8 cellular contexts compared by ENCODE assay signal in the genomic region with DNA sequence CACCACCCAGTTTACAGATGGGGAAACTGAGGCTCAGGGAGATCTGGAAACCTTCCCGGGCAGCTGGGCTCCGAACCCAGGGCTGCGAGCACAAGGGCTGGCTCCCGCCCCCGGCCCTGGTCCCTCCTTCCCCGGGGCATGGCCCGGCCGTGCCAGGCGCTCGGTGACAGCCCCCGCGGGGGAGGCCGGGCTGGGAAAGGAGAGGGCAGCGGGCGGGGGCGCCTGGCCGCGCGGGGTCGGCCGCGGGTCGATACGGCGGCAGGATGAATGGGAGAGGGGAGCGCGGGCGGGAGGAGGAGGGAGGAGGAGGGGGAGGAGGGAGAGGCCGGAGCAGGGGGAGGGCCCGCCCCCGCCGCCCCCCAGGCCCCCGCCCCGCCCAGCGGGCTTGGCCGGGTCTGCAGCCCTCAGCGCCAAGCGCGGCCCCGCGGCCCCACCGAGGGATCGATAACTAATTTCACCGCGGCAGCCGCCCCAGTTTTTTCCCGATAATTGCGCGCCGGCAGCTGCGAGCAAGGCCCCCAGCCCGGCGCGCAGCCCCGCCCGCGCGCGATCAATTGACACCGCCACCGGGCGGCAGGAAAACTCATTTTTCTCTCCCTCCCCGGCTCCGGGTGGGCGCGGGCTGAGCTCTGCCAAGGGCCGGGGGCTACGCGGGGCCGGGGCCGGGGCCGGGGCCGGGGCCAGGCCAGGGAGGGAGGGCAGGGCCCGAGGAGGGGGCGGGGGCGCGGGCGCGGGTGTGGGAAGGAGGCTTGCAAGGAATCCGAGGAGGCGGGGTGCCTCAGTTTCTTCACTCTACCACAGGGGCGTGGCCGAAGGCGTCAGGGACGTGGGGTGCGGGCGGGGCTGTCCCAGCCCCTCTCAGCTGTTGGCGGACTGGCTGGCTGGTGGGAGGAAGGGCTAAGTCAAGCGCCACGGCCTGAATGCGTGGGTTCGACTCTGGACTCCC. TPM values are rescaled to one million over a fixed set of nuclear protein-coding genes. Genes with fewer than 3 reads are reported as not detected.
DNase-seq lines count a peak whose midpoint lies in the region; ATAC-seq and TF ChIP-seq lines count a peak whose summit lies in the region.

No MANE protein-coding gene starts in this region.

- no peaks in the 10 kb centered on the region for H3K36me3 Mint-ChIP-seq in activated naive CD4-positive, alpha-beta T cell treated with anti-CD3 and anti-CD28 coated beads for 36 hours (ENCODE audit: low read depth)

- H3K4me1 Mint-ChIP-seq in activated naive CD4-positive, alpha-beta T cell treated with anti-CD3 and anti-CD28 coated beads for 36 hours (ENCODE audit: low read depth), result peaks cover 18% of the 10 kb centered on the region

- TF ChIP-seq CTCF in cardiac muscle cell (IDR thresholded peaks at IDR 0.05; ENCODE audit: low read depth, low read length), result no peak
- TF ChIP-seq CTCF in ovary (IDR thresholded peaks at IDR 0.05), result no peak

- no peaks in the 10 kb centered on the region for H3K27me3 ChIP-seq in cardiac muscle cell
- H3K27me3 ChIP-seq in ovary, result no peaks in the 10 kb centered on the region

- CTCF ChIA-PET in activated naive CD4-positive, alpha-beta T cell treated with anti-CD3 and anti-CD28 coated beads for 36 hours (lab: Charles Lee), result interaction anchor here (1.4 kb wide), 1 partner anchor 15 kb away, joined by 3 read pairs; no protein-coding TSS in a partner anchor

- H3K27ac ChIP-seq in cardiac muscle cell, result peak overlapping the region; percentile 58
- H3K27ac ChIP-seq in ovary, result peak overlapping the region; percentile 67 to 91

- no peak overlapping the region for H3K27ac Mint-ChIP-seq in activated naive CD4-positive, alpha-beta T cell treated with anti-CD3 and anti-CD28 coated beads for 36 hours

- TF ChIP-seq POLR2A in ovary (IDR thresholded peaks at IDR 0.05), result no peak

- no peaks in the 10 kb centered on the region for H3K36me3 ChIP-seq in cardiac muscle cell
- no peaks in the 10 kb centered on the region for H3K36me3 ChIP-seq in ovary

- no peak for TF ChIP-seq EP300 in ovary (IDR thresholded peaks at IDR 0.05)

- H3K9me3 Mint-ChIP-seq in activated naive CD4-positive, alpha-beta T cell treated with anti-CD3 and anti-CD28 coated beads for 36 hours, result no peaks in the 10 kb centered on the region

- intact Hi-C loops in activated naive CD4-positive, alpha-beta T cell treated with anti-CD3 and anti-CD28 coated beads for 36 hours (cut with micrococcal nuclease), result loop anchor here (5.0 kb wide), 1 partner anchor 82 kb away; no protein-coding TSS in a partner anchor
- intact Hi-C loops in ovary (cut with DNase I), result no loop called here

- H3K4me3 ChIP-seq in cardiac muscle cell (peak overlapping the region; percentile 35), ovary (peak overlapping the region; percentile 47)

- H3K27me3 Mint-ChIP-seq in activated naive CD4-positive, alpha-beta T cell treated with anti-CD3 and anti-CD28 coated beads for 36 hours (ENCODE audit: low read depth), result peaks cover 19% of the 10 kb centered on the region

- peak; percentile 31 for DNase-seq in activated CD8-positive, alpha-beta memory T cell treated with anti-CD3 and anti-CD28 coated beads, Interleukin-2, amount 50 U/mL, for 4 hours
- no peak for DNase-seq in activated CD8-positive, alpha-beta memory T cell treated with anti-CD3 and anti-CD28 coated beads for 24 hours
- DNase-seq in activated naive CD4-positive, alpha-beta T cell treated with anti-CD3 and anti-CD28 coated beads for 36 hours, result peak; percentile 31
- DNase-seq in cardiac muscle cell (ENCODE audit: low read depth in 1 of 2, low spot score in 1 of 2), result peak; percentile 62 to 65
- peak; percentile 71 to 83 (median 80) for DNase-seq in ovary
- no peak for DNase-seq in SHP77 (lab: John Stamatoyannopoulos, UW)

- 1 to 4% (median 3%) methylated on average over 45 to 92 of the region's 92 CpGs for WGBS in ovary, 3 donors

- H3K4me1 ChIP-seq in cardiac muscle cell (ENCODE audit: low read depth) (peaks cover 17% of the 10 kb centered on the region), ovary (ENCODE audit: insufficient read depth) (peaks cover 18% of the 10 kb centered on the region)

- ATAC-seq in HG03097 (IDR thresholded peaks at IDR 0.05; ENCODE audit: low FRiP score, unreplicated experiment) (no peak), GM21367 (IDR thresholded peaks at IDR 0.05; ENCODE audit: unreplicated experiment) (no peak)

- peak overlapping the region; percentile 64 for H3K4me3 Mint-ChIP-seq in activated naive CD4-positive, alpha-beta T cell treated with anti-CD3 and anti-CD28 coated beads for 36 hours

- H3K9me3 ChIP-seq in cardiac muscle cell (ENCODE audit: low read depth), result no peaks in the 10 kb centered on the region
- H3K9me3 ChIP-seq in ovary, result no peaks in the 10 kb centered on the region

RNA-seq across cellular contexts. Expression of gene C9orf50, which starts 52.1 kb away (rescaled TPM):
- not detected for total RNA-seq in activated naive CD4-positive, alpha-beta T cell treated with anti-CD3 and anti-CD28 coated beads for 36 hours
- total RNA-seq in cardiac muscle cell (1.8 and 2.5 TPM in 2 replicates), ovary (1 to 10 TPM in 1 of 7 donors, under 1 TPM in 1, not detected in 5; 0.30 to 1.1 TPM)
- polyA plus RNA-seq in cardiac muscle cell (2.9 and 4.3 TPM in 2 replicates), ovary (under 1 TPM in 1 of 2 donors, not detected in 1; 0.07 TPM)

RNA-seq across cellular contexts. Expression of gene NTMT1, which starts 57.1 kb away (rescaled TPM):
- 10 to 100 TPM; 58.6 to 59.3 TPM for total RNA-seq in activated naive CD4-positive, alpha-beta T cell treated with anti-CD3 and anti-CD28 coated beads for 36 hours
- total RNA-seq in cardiac muscle cell (35.2 and 36.1 TPM in 2 replicates), ovary (10 to 100 TPM; 11.9 to 29.7 (median 25.3) TPM)
- polyA plus RNA-seq in cardiac muscle cell (77.6 and 86.0 TPM in 2 replicates), ovary (10 to 100 TPM; 11.7 to 33.1 TPM)

Comparison
In these comparisons a context has a peak if more than half of its experiments do, and no peak if none do; other contexts are left out.
1. DNase-seq: peak in activated CD8-positive, alpha-beta memory T cell treated with anti-CD3 and anti-CD28 coated beads, Interleukin-2, amount 50 U/mL, for 4 hours (single experiment), activated naive CD4-positive, alpha-beta T cell treated with anti-CD3 and anti-CD28 coated beads for 36 hours (single experiment), cardiac muscle cell (2 of 2) and ovary (5 of 5); none in activated CD8-positive, alpha-beta memory T cell treated with anti-CD3 and anti-CD28 coated beads for 24 hours (single experiment) and SHP77 (0 of 2).